ENCODE assay signal across 20 cellular contexts in genomic region chr20:60078351-60079250, GRCh38.
DNase-seq lines count a peak whose midpoint lies in the region; ATAC-seq and TF ChIP-seq lines count a peak whose summit lies in the region.
"Had no signal": no experiment of that assay in that cellular context is flagged by ENCODE, and none has a peak within 500 bp of the region (broad histone marks: within the 10 kb centered on the region; RNA-seq: fewer than 3 reads in every experiment).

No MANE protein-coding gene starts in this region.

- no peak overlapping the region for H3K4me3 Mint-ChIP-seq in mesothelial cell of epicardium
- no peak overlapping the region for H3K4me3 Mint-ChIP-seq in activated CD8-positive, alpha-beta memory T cell treated with anti-CD3 and anti-CD28 coated beads, Interleukin-2, amount 10 ng/mL, durations not matched to agents 7 days and 5 days
- H3K4me3 Mint-ChIP-seq: activated CD4-positive, alpha-beta memory T cell treated with anti-CD3 and anti-CD28 coated beads, Interleukin-2, amount 10 ng/mL, durations not matched to agents 7 days and 5 days; stimulated activated naive CD8-positive, alpha-beta T cell treated with anti-CD3 and anti-CD28 coated beads, Interleukin-15, Interleukin-2, amounts not matched to agents 100 ng/mL and 50 ng/mL, for 24 hours had no signal

- H3K9me3 Mint-ChIP-seq in mesothelial cell of epicardium = no peaks in the 10 kb centered on the region
- H3K9me3 Mint-ChIP-seq in activated CD8-positive, alpha-beta memory T cell treated with anti-CD3 and anti-CD28 coated beads, Interleukin-2, amount 10 ng/mL, durations not matched to agents 7 days and 5 days (ENCODE audit: low read depth) = no peaks in the 10 kb centered on the region
- H3K9me3 Mint-ChIP-seq: activated CD4-positive, alpha-beta memory T cell treated with anti-CD3 and anti-CD28 coated beads, Interleukin-2, amount 10 ng/mL, durations not matched to agents 7 days and 5 days; stimulated activated naive CD8-positive, alpha-beta T cell treated with anti-CD3 and anti-CD28 coated beads, Interleukin-15, Interleukin-2, amounts not matched to agents 100 ng/mL and 50 ng/mL, for 24 hours had no signal

- H3K9me3 ChIP-seq in RWPE2 (ENCODE audit: severe bottlenecking) = no peaks in the 10 kb centered on the region
- H3K9me3 ChIP-seq: uterus had no signal

- ATAC-seq in RWPE2 (ENCODE audit: low read depth) = peak; percentile 92
- no peak for ATAC-seq in activated CD8-positive, alpha-beta memory T cell treated with anti-CD3 and anti-CD28 coated beads, Interleukin-2, amount 10 ng/mL, durations not matched to agents 7 days and 5 days
- ATAC-seq: gastroesophageal sphincter, GM12878 had no signal

- peak overlapping the region; percentile 8 for H3K27ac Mint-ChIP-seq in mesothelial cell of epicardium
- no peak overlapping the region for H3K27ac Mint-ChIP-seq in activated CD8-positive, alpha-beta memory T cell treated with anti-CD3 and anti-CD28 coated beads, Interleukin-2, amount 10 ng/mL, durations not matched to agents 7 days and 5 days
- H3K27ac Mint-ChIP-seq: activated CD4-positive, alpha-beta memory T cell treated with anti-CD3 and anti-CD28 coated beads, Interleukin-2, amount 10 ng/mL, durations not matched to agents 7 days and 5 days; stimulated activated naive CD8-positive, alpha-beta T cell treated with anti-CD3 and anti-CD28 coated beads, Interleukin-15, Interleukin-2, amounts not matched to agents 100 ng/mL and 50 ng/mL, for 24 hours had no signal

- H3K27ac ChIP-seq in RWPE2 (ENCODE audit: poor library complexity, severe bottlenecking) = peak overlapping the region; percentile 76
- H3K27ac ChIP-seq: C4-2B, gastroesophageal sphincter, parathyroid adenoma, uterus had no signal

- no peaks in the 10 kb centered on the region for H3K36me3 Mint-ChIP-seq in mesothelial cell of epicardium
- H3K36me3 Mint-ChIP-seq in activated CD8-positive, alpha-beta memory T cell treated with anti-CD3 and anti-CD28 coated beads, Interleukin-2, amount 10 ng/mL, durations not matched to agents 7 days and 5 days = no peaks in the 10 kb centered on the region

- no peaks in the 10 kb centered on the region for H3K27me3 ChIP-seq in RWPE2 (ENCODE audit: insufficient read depth, poor library complexity, severe bottlenecking)
- H3K27me3 ChIP-seq: uterus had no signal

- no peaks in the 10 kb centered on the region for H3K36me3 ChIP-seq in RWPE2 (ENCODE audit: low read depth)
- H3K36me3 ChIP-seq: gastroesophageal sphincter, uterus had no signal

- CTCF ChIA-PET in activated CD8-positive, alpha-beta memory T cell treated with anti-CD3 and anti-CD28 coated beads, Interleukin-2, amount 10 ng/mL, durations not matched to agents 7 days and 5 days (lab: Charles Lee) = no interaction called here

- H3K4me3 ChIP-seq in LNCaP clone FGC (ENCODE audit: low read depth, low read length) = no peak overlapping the region
- H3K4me3 ChIP-seq in RWPE2 (ENCODE audit: severe bottlenecking) = no peak overlapping the region
- H3K4me3 ChIP-seq: gastroesophageal sphincter, GM12878, uterus had no signal

- peaks cover 19% of the 10 kb centered on the region for H3K27me3 Mint-ChIP-seq in mesothelial cell of epicardium (ENCODE audit: low read depth)
- no peaks in the 10 kb centered on the region for H3K27me3 Mint-ChIP-seq in activated CD8-positive, alpha-beta memory T cell treated with anti-CD3 and anti-CD28 coated beads, Interleukin-2, amount 10 ng/mL, durations not matched to agents 7 days and 5 days
- H3K27me3 Mint-ChIP-seq: activated CD4-positive, alpha-beta memory T cell treated with anti-CD3 and anti-CD28 coated beads, Interleukin-2, amount 10 ng/mL, durations not matched to agents 7 days and 5 days; stimulated activated naive CD8-positive, alpha-beta T cell treated with anti-CD3 and anti-CD28 coated beads, Interleukin-15, Interleukin-2, amounts not matched to agents 100 ng/mL and 50 ng/mL, for 24 hours had no signal

- H3K4me1 ChIP-seq in RWPE2 (ENCODE audit: insufficient read depth, poor library complexity, severe bottlenecking) = peaks cover 26% of the 10 kb centered on the region
- H3K4me1 ChIP-seq: gastroesophageal sphincter, parathyroid adenoma, uterus had no signal

- peaks cover 21% of the 10 kb centered on the region for H3K4me1 Mint-ChIP-seq in mesothelial cell of epicardium
- no peaks in the 10 kb centered on the region for H3K4me1 Mint-ChIP-seq in activated CD8-positive, alpha-beta memory T cell treated with anti-CD3 and anti-CD28 coated beads, Interleukin-2, amount 10 ng/mL, durations not matched to agents 7 days and 5 days
- H3K4me1 Mint-ChIP-seq: activated CD4-positive, alpha-beta memory T cell treated with anti-CD3 and anti-CD28 coated beads, Interleukin-2, amount 10 ng/mL, durations not matched to agents 7 days and 5 days had no signal

- DNase-seq in ELF-1 (ENCODE audit: low read depth, low spot score) (peak; percentile 80), LNCaP clone FGC (ENCODE audit: low read depth) (peak; percentile 38), RWPE2 (ENCODE audit: low spot score) (peak; percentile 99), mesothelial cell of epicardium (ENCODE audit: low spot score in 2 of 2, unreplicated experiment in 2 of 2) (no peak), NCI-H2107 (lab: John Stamatoyannopoulos, UW) (no peak), NCI-H510A treated with DMSO at 0.1 percent for 48 hours (lab: John Stamatoyannopoulos, UW) (no peak)
- no peak for DNase-seq in activated CD8-positive, alpha-beta memory T cell treated with anti-CD3 and anti-CD28 coated beads, Interleukin-2, amount 10 ng/mL, durations not matched to agents 7 days and 5 days
- DNase-seq: activated CD4-positive, alpha-beta memory T cell treated with anti-CD3 and anti-CD28 coated beads, Interleukin-2, amount 10 ng/mL, durations not matched to agents 7 days and 5 days; EL; H7; IMR-90; NCI-H1417 treated with DMSO at 0.1 percent for 48 hours; NCI-H524; SHP77; uterus had no signal

- TF ChIP-seq CTCF in LNCaP clone FGC (IDR thresholded peaks at IDR 0.05; ENCODE audit: control insufficient read depth, extremely low read depth, insufficient read depth) (no peak), RWPE2 (IDR thresholded peaks at IDR 0.05; ENCODE audit: poor library complexity, severe bottlenecking) (peak; percentile 18), mesothelial cell of epicardium (IDR thresholded peaks at IDR 0.05; ENCODE audit: unreplicated experiment) (no peak)

Comparison
In these comparisons a context has a peak if more than half of its experiments do, and no peak if none do; other contexts are left out.
1. DNase-seq: peak in ELF-1 (single experiment), LNCaP clone FGC (single experiment) and RWPE2 (single experiment); none in mesothelial cell of epicardium (0 of 2), NCI-H2107 (single experiment), activated CD8-positive, alpha-beta memory T cell treated with anti-CD3 and anti-CD28 coated beads, Interleukin-2, amount 10 ng/mL, durations not matched to agents 7 days and 5 days (single experiment) and NCI-H510A treated with DMSO at 0.1 percent for 48 hours (single experiment).